In the genomic region with DNA sequence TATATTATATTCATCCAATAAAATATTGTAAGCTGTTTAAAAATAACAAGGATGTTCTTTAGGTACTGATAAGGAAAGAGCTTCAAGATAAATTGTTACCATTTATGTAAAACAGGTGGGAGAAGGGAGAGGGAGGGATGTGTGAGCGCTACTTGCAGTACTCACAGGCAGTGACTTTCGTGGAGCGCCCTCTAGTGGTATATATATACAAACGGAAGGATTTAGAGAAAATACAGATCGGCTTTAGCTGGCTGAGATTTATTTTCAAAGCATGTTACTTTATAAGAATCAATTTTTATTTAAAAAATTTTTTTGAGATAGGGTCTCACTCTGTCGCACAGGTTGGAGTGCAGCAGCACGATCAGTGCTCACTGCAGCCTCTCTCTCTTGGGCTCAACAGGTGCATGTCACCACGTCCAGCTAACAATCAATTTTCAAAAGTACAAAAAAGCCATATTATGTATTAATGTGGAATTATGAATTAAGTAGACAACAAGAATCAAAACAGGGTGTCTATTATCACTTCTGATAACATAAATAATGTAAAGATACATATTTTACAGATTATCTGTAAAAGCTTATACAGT, we compare ENCODE assay signal across 8 cellular contexts. TPM values are rescaled to one million over a fixed set of nuclear protein-coding genes. Genes with fewer than 3 reads are reported as not detected.
DNase-seq lines count a peak whose midpoint lies in the region; ATAC-seq and TF ChIP-seq lines count a peak whose summit lies in the region.

No MANE protein-coding gene starts in this region.

- H3K9me2 ChIP-seq in GM23248 (ENCODE audit: insufficient read depth): no peaks in the 10 kb centered on the region

- H3K4me1 ChIP-seq in BE2C (no peaks in the 10 kb centered on the region; the same call in 1 of the 2 replicates), GM23248 (ENCODE audit: insufficient read depth) (no peaks in the 10 kb centered on the region)

- TF ChIP-seq CTCF in BE2C (IDR thresholded peaks at IDR 0.05; ENCODE audit: low read depth, low read length) (peak; percentile 80), fibroblast of mammary gland (conservative IDR thresholded peaks at IDR 0.05; ENCODE audit: control insufficient read depth, insufficient read depth, low read depth, low read length) (peak; percentile 64), osteocyte (IDR thresholded peaks at IDR 0.05) (peak; percentile 82)

- no peak overlapping the region for H3K4me3 Mint-ChIP-seq in osteocyte (ENCODE audit: unreplicated experiment)

- no peak overlapping the region for H3K27ac Mint-ChIP-seq in osteocyte (ENCODE audit: unreplicated experiment)

- no peaks in the 10 kb centered on the region for H3K9me3 Mint-ChIP-seq in osteocyte (ENCODE audit: unreplicated experiment)

- in situ Hi-C loops in GM23248 (cut with MboI): no loop called here

- peaks cover 21% of the 10 kb centered on the region for H3K27me3 ChIP-seq in BE2C
- H3K27me3 ChIP-seq in GM23248 (replicated peaks; ENCODE audit: insufficient read depth): peaks cover 9% of the 10 kb centered on the region

- H3K36me3 ChIP-seq in BE2C (no peaks in the 10 kb centered on the region), GM23248 (ENCODE audit: low read depth) (no peaks in the 10 kb centered on the region)

- H3K4me1 Mint-ChIP-seq in osteocyte (ENCODE audit: unreplicated experiment): peaks cover 15% of the 10 kb centered on the region

- no peak overlapping the region for H3K4me3 ChIP-seq in BE2C (ENCODE audit: low read depth, low read length)
- no peak overlapping the region for H3K4me3 ChIP-seq in GM23248
- H3K4me3 ChIP-seq in fibroblast of mammary gland (ENCODE audit: control insufficient read depth, low read depth, low read length): no peak overlapping the region

- no peak overlapping the region for H3K4me2 ChIP-seq in GM23248 (ENCODE audit: unreplicated experiment)

- no peak overlapping the region for H3K9ac ChIP-seq in GM23248

- H3K79me2 ChIP-seq in GM23248 (ENCODE audit: insufficient read depth): no peaks in the 10 kb centered on the region

- H3K36me3 Mint-ChIP-seq in osteocyte (ENCODE audit: unreplicated experiment): no peaks in the 10 kb centered on the region

- no peaks in the 10 kb centered on the region for H3F3A ChIP-seq in GM23248 (ENCODE audit: insufficient read depth)

- DNase-seq in BE2C (peak; percentile 53), GM23248 (peak; percentile 76), NCI-H345 (lab: John Stamatoyannopoulos, UW) (peak; percentile 80), fibroblast of mammary gland (ENCODE audit: low read depth) (peak; percentile 76), osteocyte (ENCODE audit: extremely low spot score, unreplicated experiment) (no peak)
- DNase-seq in activated CD4-positive, alpha-beta T cell treated with anti-CD3 and anti-CD28 coated beads for 1 hour: peak; percentile 15

- H3K27ac ChIP-seq in GM23248: no peak overlapping the region

- 12 to 13% methylated on average over 8 of the region's 8 CpGs for WGBS in GM23248 (ENCODE audit: low coverage in 1 of 2, low lambda C conversion rate in 2 of 2, missing lambda C conversion rate in 2 of 2), 2 experiments

- no peak overlapping the region for H2AFZ ChIP-seq in GM23248

- H3K9me3 ChIP-seq in BE2C (no peaks in the 10 kb centered on the region), GM23248 (ENCODE audit: low read depth) (no peaks in the 10 kb centered on the region)

- no peaks in the 10 kb centered on the region for H4K20me1 ChIP-seq in GM23248 (ENCODE audit: insufficient read depth)

- H3K27me3 Mint-ChIP-seq in osteocyte (ENCODE audit: unreplicated experiment): peaks cover 14% of the 10 kb centered on the region

- ATAC-seq in GM21526 (IDR thresholded peaks at IDR 0.05; ENCODE audit: low FRiP score, unreplicated experiment): no peak
- ATAC-seq in HG02759 (IDR thresholded peaks at IDR 0.05; ENCODE audit: unreplicated experiment): no peak

RNA-seq across cellular contexts. Expression of a gene that starts 3.3 kb away (rescaled TPM):
- not detected for polyA plus RNA-seq in BE2C (2012; ENCODE audit: insufficient read depth, insufficient read length, low read depth)
- total RNA-seq in GM23248 (2014; rRNA removed; shearing (Covaris generic)): not detected in 2 replicates
- not detected in 2 replicates for polyA plus RNA-seq in GM23248 (2016; fragmentation: Nextera tagmentation; extraction: Ambion mirVana)
- total RNA-seq in osteocyte: not detected in 2 replicates

RNA-seq across cellular contexts. Expression of a gene that starts 20.6 kb away (rescaled TPM):
- 13.5 TPM for polyA plus RNA-seq in BE2C (2012; ENCODE audit: insufficient read depth, insufficient read length, low read depth)
- total RNA-seq in GM23248 (2014; rRNA removed; shearing (Covaris generic)): 4.6 and 5.3 TPM in 2 replicates
- 5.8 and 6.1 TPM in 2 replicates for polyA plus RNA-seq in GM23248 (2016; fragmentation: Nextera tagmentation; extraction: Ambion mirVana)
- 80.4 and 93.6 TPM in 2 replicates for total RNA-seq in osteocyte

RNA-seq across cellular contexts. Expression of a gene that starts 27.4 kb away (rescaled TPM):
- polyA plus RNA-seq in BE2C (2012; ENCODE audit: insufficient read depth, insufficient read length, low read depth): not detected
- total RNA-seq in GM23248 (2014; rRNA removed; shearing (Covaris generic)): not detected in 2 replicates
- polyA plus RNA-seq in GM23248 (2016; fragmentation: Nextera tagmentation; extraction: Ambion mirVana): not detected in 2 replicates
- not detected in 2 replicates for total RNA-seq in osteocyte

Comparison
In these comparisons a context has a peak if more than half of its experiments do, and no peak if none do; other contexts are left out.
1. RNA of a gene that starts 20.6 kb away (total RNA-seq): 80.4 to 93.6 TPM in osteocyte; 4.6 to 5.3 TPM in GM23248; every median in the first group is over 10 times any median in the second.
2. Peak in every context shown above with its lines, with median percentiles within 50 percentile points of each other: CTCF ChIP-seq.